ENCODE assay signal across 22 cellular contexts in genomic region chr13:69571606-69572323, GRCh38.
"Had no signal": no experiment of that assay in that cellular context is flagged by ENCODE, and none has a peak within 500 bp of the region (broad histone marks: within the 10 kb centered on the region; RNA-seq: fewer than 3 reads in every experiment).

No MANE protein-coding gene starts in this region.

- H3K36me3 Mint-ChIP-seq: activated naive CD8-positive, alpha-beta T cell treated with anti-CD3 and anti-CD28 coated beads, Interleukin-2, amount 10 ng/mL, durations not matched to agents 7 days and 5 days; naive thymus-derived CD8-positive, alpha-beta T cell; stimulated activated naive B cell treated with anti-CD40 and anti-IgM and Interleukin-4, amounts not matched to agents 10 μg/mL and 1 μg/mL and 100 μg/mL, for 72 hours had no signal

- H3K4me3 Mint-ChIP-seq: activated naive CD4-positive, alpha-beta T cell treated with anti-CD3 and anti-CD28 coated beads for 36 hours; activated naive CD8-positive, alpha-beta T cell treated with anti-CD3 and anti-CD28 coated beads, Interleukin-2, amount 10 ng/mL, durations not matched to agents 7 days and 5 days; activated T-cell treated with anti-CD3 and anti-CD28 coated beads, Interleukin-2, amount 50 U/mL, for 72 hours; naive thymus-derived CD8-positive, alpha-beta T cell; stimulated activated naive B cell treated with anti-CD40 and anti-IgM and Interleukin-4, amounts not matched to agents 10 μg/mL and 1 μg/mL and 100 μg/mL, for 72 hours had no signal

- H3K27me3 Mint-ChIP-seq: activated naive CD8-positive, alpha-beta T cell treated with anti-CD3 and anti-CD28 coated beads, Interleukin-2, amount 10 ng/mL, durations not matched to agents 7 days and 5 days; naive thymus-derived CD8-positive, alpha-beta T cell; progenitor cell of endocrine pancreas; stimulated activated naive B cell treated with anti-CD40 and anti-IgM and Interleukin-4, amounts not matched to agents 10 μg/mL and 1 μg/mL and 100 μg/mL, for 72 hours had no signal

- H3K27ac Mint-ChIP-seq: activated naive CD4-positive, alpha-beta T cell treated with anti-CD3 and anti-CD28 coated beads for 36 hours; activated naive CD8-positive, alpha-beta T cell treated with anti-CD3 and anti-CD28 coated beads, Interleukin-2, amount 10 ng/mL, durations not matched to agents 7 days and 5 days; activated T-cell treated with anti-CD3 and anti-CD28 coated beads, Interleukin-2, amount 50 U/mL, for 72 hours; naive thymus-derived CD8-positive, alpha-beta T cell; progenitor cell of endocrine pancreas; stimulated activated naive B cell treated with anti-CD40 and anti-IgM and Interleukin-4, amounts not matched to agents 10 μg/mL and 1 μg/mL and 100 μg/mL, for 72 hours had no signal

- FAIRE-seq: bronchial epithelial cell, islet of Langerhans had no signal

- H3K4me1 Mint-ChIP-seq: activated naive CD8-positive, alpha-beta T cell treated with anti-CD3 and anti-CD28 coated beads, Interleukin-2, amount 10 ng/mL, durations not matched to agents 7 days and 5 days; naive thymus-derived CD8-positive, alpha-beta T cell; stimulated activated naive B cell treated with anti-CD40 and anti-IgM and Interleukin-4, amounts not matched to agents 10 μg/mL and 1 μg/mL and 100 μg/mL, for 72 hours had no signal

- H3K9me3 Mint-ChIP-seq: activated naive CD8-positive, alpha-beta T cell treated with anti-CD3 and anti-CD28 coated beads, Interleukin-2, amount 10 ng/mL, durations not matched to agents 7 days and 5 days had no signal

- DNase-seq: activated CD4-positive, alpha-beta T cell treated with anti-CD3 and anti-CD28 coated beads for 4 hours; activated CD4-positive, alpha-beta T cell treated with anti-CD3 and anti-CD28 coated beads, Interleukin-2, amount 50 U/mL, for 48 hours; activated CD4-positive, CD25-positive, alpha-beta regulatory T cell; activated CD8-positive, alpha-beta memory T cell treated with anti-CD3 and anti-CD28 coated beads, Interleukin-2, amount 50 U/mL, for 48 hours; activated effector memory CD4-positive, alpha-beta T cell treated with Interleukin-2 at 50 U/mL for 16 hours; activated naive CD4-positive, alpha-beta T cell treated with anti-CD3 and anti-CD28 coated beads for 36 hours; activated naive CD8-positive, alpha-beta T cell treated with anti-CD3 and anti-CD28 coated beads, Interleukin-2, amount 10 ng/mL, durations not matched to agents 7 days and 5 days; activated T-cell treated with anti-CD3 and anti-CD28 coated beads, Interleukin-2, amount 50 U/mL, for 72 hours; amniotic stem cell; colonic mucosa; heart left ventricle; left lung; naive thymus-derived CD8-positive, alpha-beta T cell; stimulated activated CD4-positive, alpha-beta T cell treated with anti-CD3 and anti-CD28 coated beads, Interleukin-2, amount 100 ng/mL, for 48 hours; stimulated activated CD8-positive, alpha-beta memory T cell treated with anti-CD3 and anti-CD28 coated beads, Interleukin-4, amount 100 ng/mL, for 48 hours; stimulated activated naive B cell treated with anti-CD40 and anti-IgM and Interleukin-4, amounts not matched to agents 10 μg/mL and 1 μg/mL and 100 μg/mL, for 72 hours; T1000; testis; trophoblast cell had no signal
